ENCODE assay signal across 17 cellular contexts in the genomic region with DNA sequence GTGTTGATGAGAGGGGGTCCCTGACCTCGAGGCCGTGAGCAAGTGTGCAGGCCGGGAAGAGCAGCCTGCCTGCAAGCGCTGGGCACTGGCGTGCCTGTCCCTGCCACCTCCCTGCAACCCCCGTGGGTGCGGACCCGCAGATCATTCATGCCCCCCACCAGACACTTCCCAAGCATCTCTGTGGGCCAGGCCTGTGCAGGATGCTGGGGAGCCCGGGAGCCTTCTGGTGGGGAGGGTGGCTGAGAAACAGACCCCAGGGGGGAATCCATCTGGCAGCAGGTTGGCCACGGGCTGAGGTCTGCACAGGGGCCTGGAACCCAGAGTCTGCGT. TPM values are rescaled to one million over a fixed set of nuclear protein-coding genes. Genes with fewer than 3 reads are reported as not detected.
"Had no signal": no experiment of that assay in that cellular context is flagged by ENCODE, and none has a peak within 500 bp of the region (broad histone marks: within the 10 kb centered on the region; RNA-seq: fewer than 3 reads in every experiment).

No MANE protein-coding gene starts in this region.

- H3K27me3 ChIP-seq: hepatocyte had no signal

- DNase-seq: activated B cell treated with CpG ODN at 0.5 μM for 24 hours; activated CD4-positive, alpha-beta T cell treated with anti-CD3 and anti-CD28 coated beads for 36 hours; activated CD4-positive, alpha-beta T cell treated with anti-CD3 and anti-CD28 coated beads, Interleukin-2, amount 50 U/mL, for 4 hours; activated CD8-positive, alpha-beta memory T cell treated with anti-CD3 and anti-CD28 coated beads, Interleukin-2, amount 50 U/mL, for 48 hours; activated naive CD4-positive, alpha-beta T cell treated with Interleukin-2 at 50 U/mL for 16 hours; activated naive CD8-positive, alpha-beta T cell treated with anti-CD3 and anti-CD28 coated beads for 36 hours; activated T-cell treated with anti-CD3 and anti-CD28 coated beads, Interleukin-2, amount 50 U/mL, for 4 hours; dermis blood vessel endothelial cell; effector memory CD4-positive, alpha-beta T cell; foreskin melanocyte; retina; stimulated activated CD4-positive, alpha-beta T cell treated with anti-CD3 and anti-CD28 coated beads, Interleukin-2, amount 100 ng/mL, for 48 hours; stimulated activated CD8-positive, alpha-beta memory T cell treated with anti-CD3 and anti-CD28 coated beads, Interleukin-4, amount 100 ng/mL, for 48 hours; stimulated activated naive B cell treated with anti-CD40 and anti-IgM and Interleukin-4, amounts not matched to agents 10 μg/mL and 1 μg/mL and 100 μg/mL, for 72 hours; T-helper 17 cell had no signal

- ATAC-seq: activated CD4-positive, alpha-beta T cell treated with anti-CD3 and anti-CD28 coated beads for 36 hours; activated T-cell treated with anti-CD3 and anti-CD28 coated beads, Interleukin-2, amount 50 U/mL, for 4 hours; stimulated activated naive B cell treated with anti-CD40 and anti-IgM and Interleukin-4, amounts not matched to agents 10 μg/mL and 1 μg/mL and 100 μg/mL, for 72 hours; T-helper 17 cell had no signal

- H3K27ac ChIP-seq: hepatocyte had no signal

- H3K4me3 ChIP-seq: hepatocyte had no signal

RNA-seq across cellular contexts. Expression of gene TBXA2R, which starts 38.4 kb away (rescaled TPM):
- total RNA-seq: progenitor cell of endocrine pancreas had no signal

RNA-seq across cellular contexts. Expression of gene GIPC3, which starts 59.8 kb away (rescaled TPM):
- total RNA-seq: hepatocyte, progenitor cell of endocrine pancreas had no signal
